Comparison of ENCODE assay signal across 17 cellular contexts in genomic region chr6:36860126-36860525, GRCh38. TPM values are rescaled to one million over a fixed set of nuclear protein-coding genes. Genes with fewer than 3 reads are reported as not detected.
DNase-seq lines count a peak whose midpoint lies in the region; ATAC-seq and TF ChIP-seq lines count a peak whose summit lies in the region.
"Had no signal": no experiment of that assay in that cellular context is flagged by ENCODE, and none has a peak within 500 bp of the region (broad histone marks: within the 10 kb centered on the region; RNA-seq: fewer than 3 reads in every experiment).

No MANE protein-coding gene starts in this region.

- no peak overlapping the region for H3K14ac ChIP-seq in IMR-90 (replicated peaks; ENCODE audit: low read depth, low read length)

- H2AK9ac ChIP-seq in IMR-90 (replicated peaks; ENCODE audit: low read depth, low read length, poor library complexity) = no peak overlapping the region

- H2BK20ac ChIP-seq in IMR-90 (ENCODE audit: low read depth, low read length) = no peak overlapping the region

- no peak overlapping the region for H2AK5ac ChIP-seq in IMR-90 (ENCODE audit: low read depth, low read length)

- DNase-seq in MCF 10A (ENCODE audit: unreplicated experiment) (no peak), breast epithelium (ENCODE audit: low spot score in 2 of 2) (no peak), GM23338 (ENCODE audit: low spot score) (no peak), IMR-90 (no peak), endodermal cell (peak; percentile 26), NCI-H1694 (lab: John Stamatoyannopoulos, UW) (no peak)
- DNase-seq: Calu3, DMS79 treated with DMSO at 0.1 percent for 48 hours, GF-D8, HCEC 1CT had no signal

- H3K4me1 Mint-ChIP-seq in MCF 10A (ENCODE audit: insufficient read depth, unreplicated experiment) (peaks cover 28% of the 10 kb centered on the region), GM23338 (peaks cover 45% of the 10 kb centered on the region), endodermal cell (peaks cover 37% of the 10 kb centered on the region)
- H3K4me1 Mint-ChIP-seq: B cell had no signal

- 0 out of 2 replicates have a peak, but pooled peaks cover 3% of the 10 kb centered on the region for H3F3A ChIP-seq in GM23338 (replicated peaks; ENCODE audit: low read depth)

- H3K9me3 Mint-ChIP-seq in MCF 10A (ENCODE audit: unreplicated experiment) = no peaks in the 10 kb centered on the region
- H3K9me3 Mint-ChIP-seq in GM23338 = peaks cover 14% of the 10 kb centered on the region; the same call in 2 of the 3 replicates
- no peaks in the 10 kb centered on the region for H3K9me3 Mint-ChIP-seq in endodermal cell
- H3K9me3 Mint-ChIP-seq: CD8-positive, alpha-beta T cell had no signal

- H4K20me1 ChIP-seq in GM23338 (replicated peaks; ENCODE audit: insufficient read depth) (peaks cover 16% of the 10 kb centered on the region; the same call in 1 of the 2 replicates), IMR-90 (ENCODE audit: insufficient read depth, low read length) (peaks cover 3% of the 10 kb centered on the region; the same call in 1 of the 2 replicates)

- dilution Hi-C loops in IMR-90 (cut with HindIII; ENCODE audit: low sequenced_read_pairs, unreplicated experiment) = no loop called here

- H4K5ac ChIP-seq in IMR-90 (ENCODE audit: low read depth, low read length) = no peak overlapping the region

- no peak overlapping the region for H3K4me3 ChIP-seq in breast epithelium
- no peak overlapping the region for H3K4me3 ChIP-seq in GM23338
- no peak overlapping the region for H3K4me3 ChIP-seq in IMR-90 (ENCODE audit: insufficient read depth, low read depth, low read length)
- no peak overlapping the region for H3K4me3 ChIP-seq in endodermal cell (ENCODE audit: low read length)
- H3K4me3 ChIP-seq: BLaER1 treated with 17β-estradiol and CSF1 and Interleukin-3, amounts not matched to agents 10 nM and 100 nM had no signal

- no peak overlapping the region for H2BK15ac ChIP-seq in IMR-90 (ENCODE audit: low read depth, low read length)

- no peak for TF ChIP-seq POLR2A in breast epithelium (IDR thresholded peaks at IDR 0.05)
- no peak for TF ChIP-seq POLR2A in IMR-90 (IDR thresholded peaks at IDR 0.05; ENCODE audit: low read depth, low read length)

- TF ChIP-seq RAD21 in IMR-90 (IDR thresholded peaks at IDR 0.05; ENCODE audit: low read length) = no peak

- H3K4ac ChIP-seq in IMR-90 (ENCODE audit: low read depth, low read length) = no peak overlapping the region

- no peaks in the 10 kb centered on the region for H3K36me3 ChIP-seq in breast epithelium
- H3K36me3 ChIP-seq in GM23338 (ENCODE audit: insufficient read depth) = peaks cover 16% of the 10 kb centered on the region
- H3K36me3 ChIP-seq in IMR-90 (ENCODE audit: control insufficient read depth, insufficient read depth, low read length) = peaks cover 12% of the 10 kb centered on the region
- H3K36me3 ChIP-seq in endodermal cell (ENCODE audit: control insufficient read depth, insufficient read depth, low read length) = peaks cover 49% of the 10 kb centered on the region

- no peak overlapping the region for H3K18ac ChIP-seq in IMR-90 (ENCODE audit: low read depth, low read length)

- H3K56ac ChIP-seq in IMR-90 (ENCODE audit: extremely low read depth, insufficient read depth, low read length) = no peak overlapping the region

- H3K27ac Mint-ChIP-seq in MCF 10A (ENCODE audit: low read depth, unreplicated experiment) (peak overlapping the region; percentile 8), GM23338 (no peak overlapping the region), endodermal cell (no peak overlapping the region)
- H3K27ac Mint-ChIP-seq: B cell; CD8-positive, alpha-beta T cell had no signal

- H3K4me1 ChIP-seq in breast epithelium (no peaks in the 10 kb centered on the region), GM23338 (ENCODE audit: insufficient read depth) (peaks cover 13% of the 10 kb centered on the region), IMR-90 (ENCODE audit: control insufficient read depth, insufficient read depth, low read length) (peaks cover 5% of the 10 kb centered on the region), endodermal cell (ENCODE audit: control insufficient read depth, insufficient read depth, low read length) (peaks cover 8% of the 10 kb centered on the region)

- no TSS peak for BruUV-seq in MCF 10A (replicated peaks; lab: Mats Ljungman, UMichigan)
- no TSS peak for BruUV-seq in IMR-90 (replicated peaks; lab: Mats Ljungman, UMichigan)

- no peak overlapping the region for H2BK120ac ChIP-seq in IMR-90 (ENCODE audit: low read depth, low read length)

- no peak overlapping the region for H3K4me2 ChIP-seq in GM23338
- no peak overlapping the region for H3K4me2 ChIP-seq in IMR-90 (ENCODE audit: low read depth, low read length)
- H3K4me2 ChIP-seq: BLaER1 treated with 17β-estradiol and CSF1 and Interleukin-3, amounts not matched to agents 10 nM and 100 nM had no signal

- H4K91ac ChIP-seq in IMR-90 (ENCODE audit: insufficient read depth, low read depth, low read length) = no peak overlapping the region

- no peaks in the 10 kb centered on the region for H3K27me3 Mint-ChIP-seq in MCF 10A (ENCODE audit: insufficient read depth, unreplicated experiment)
- peaks cover 12% of the 10 kb centered on the region for H3K27me3 Mint-ChIP-seq in GM23338 (ENCODE audit: insufficient read depth, low read depth, poor library complexity)
- peaks cover 12% of the 10 kb centered on the region for H3K27me3 Mint-ChIP-seq in endodermal cell (ENCODE audit: insufficient read depth)
- H3K27me3 Mint-ChIP-seq: B cell had no signal

- H3K79me1 ChIP-seq in IMR-90 (ENCODE audit: low read depth in 1 of 2, low read length in 2 of 2) = peaks cover 32 to 82% of the 10 kb centered on the region in 2 experiments

- H3K4me3 Mint-ChIP-seq in MCF 10A (ENCODE audit: unreplicated experiment) (no peak overlapping the region), GM23338 (no peak overlapping the region), endodermal cell (no peak overlapping the region)
- H3K4me3 Mint-ChIP-seq: B cell; CD8-positive, alpha-beta T cell had no signal

- TF ChIP-seq CTCF in MCF 10A (IDR thresholded peaks at IDR 0.05; ENCODE audit: unreplicated experiment) (no peak), breast epithelium (IDR thresholded peaks at IDR 0.05) (no peak), GM23338 (conservative IDR thresholded peaks at IDR 0.05; ENCODE audit: low read depth in 2 of 2) (no peak), IMR-90 (conservative IDR thresholded peaks at IDR 0.05; ENCODE audit: low read depth, low read length) (no peak), endodermal cell (conservative IDR thresholded peaks at IDR 0.05) (no peak)

- POLR2A ChIA-PET in MCF 10A (lab: Yijun Ruan, JAX) = interaction anchor here (1.2 kb wide), 1 partner anchor 13 kb away, joined by 4 read pairs; no protein-coding TSS in a partner anchor
- POLR2A ChIA-PET in IMR-90 (lab: Charles Lee; ENCODE audit: unreplicated experiment) = no interaction called here

- H2BK5ac ChIP-seq in IMR-90 (ENCODE audit: low read depth, low read length, poor library complexity, severe bottlenecking) = no peak overlapping the region

- H3K9ac ChIP-seq in IMR-90 (ENCODE audit: low read depth, low read length) = no peak overlapping the region
- no peak overlapping the region for H3K9ac ChIP-seq in endodermal cell (ENCODE audit: extremely low read depth, low read length, poor library complexity, severe bottlenecking)
- H3K9ac ChIP-seq: BLaER1 treated with 17β-estradiol and CSF1 and Interleukin-3, amounts not matched to agents 10 nM and 100 nM had no signal

- CTCF ChIA-PET in MCF 10A (lab: Yijun Ruan, JAX) = interaction anchor here (0.7 to 1.7 kb wide), 3 partner anchors 10 to 101 kb away, joined by 3 to 5 read pairs (median 4); partner anchors contain the start of gene PPIL1
- CTCF ChIA-PET in IMR-90 (lab: Yijun Ruan, JAX) = interaction anchor here (0.6 to 0.7 kb wide), 2 partner anchors 94 to 845 kb away, joined by 3 to 4 read pairs; no protein-coding TSS in a partner anchor

- no peak overlapping the region for H4K8ac ChIP-seq in IMR-90 (ENCODE audit: low read depth in 2 of 2, low read length in 2 of 2)

- ATAC-seq in GM23338 = no peak
- no peak for ATAC-seq in IMR-90 (ENCODE audit: low read depth)
- ATAC-seq in HG03139 (IDR thresholded peaks at IDR 0.05; ENCODE audit: unreplicated experiment) = no peak
- no peak for ATAC-seq in GM18502 (IDR thresholded peaks at IDR 0.05; ENCODE audit: poor library complexity, unreplicated experiment)
- ATAC-seq: CD8-positive, alpha-beta T cell had no signal

- H3K9me3 ChIP-seq in breast epithelium (no peaks in the 10 kb centered on the region), IMR-90 (ENCODE audit: control insufficient read depth, insufficient read depth, low read length) (no peaks in the 10 kb centered on the region), endodermal cell (ENCODE audit: control insufficient read depth, low read length) (no peaks in the 10 kb centered on the region)
- H3K9me3 ChIP-seq: BLaER1 treated with 17β-estradiol and CSF1 and Interleukin-3, amounts not matched to agents 10 nM and 100 nM had no signal

- in situ Hi-C loops in IMR-90 (cut with MboI; ENCODE audit: low sequenced_read_pairs) = no loop called here

- no peak overlapping the region for H2AFZ ChIP-seq in GM23338
- H2AFZ ChIP-seq in IMR-90 (replicated peaks; ENCODE audit: low read length, poor library complexity) = no peak overlapping the region

- H3K36me3 Mint-ChIP-seq in MCF 10A (ENCODE audit: insufficient read depth, unreplicated experiment) (peaks cover 53% of the 10 kb centered on the region), GM23338 (ENCODE audit: low read depth) (peaks cover 75% of the 10 kb centered on the region), endodermal cell (ENCODE audit: low read depth) (peaks cover 63% of the 10 kb centered on the region)

- peaks cover 80% of the 10 kb centered on the region for H3K79me2 ChIP-seq in GM23338 (replicated peaks; ENCODE audit: insufficient read depth)

- no peak overlapping the region for H3K23ac ChIP-seq in IMR-90 (ENCODE audit: low read depth, low read length)

- H3K9me2 ChIP-seq in GM23338 (ENCODE audit: insufficient read depth) = no peaks in the 10 kb centered on the region

- intact Hi-C loops in MCF 10A (cut with micrococcal nuclease) (no loop called here), breast epithelium (cut with DNase I; ENCODE audit: low total_unique reads) (no loop called here), IMR-90 (cut with micrococcal nuclease) (no loop called here)

- 93% methylated on average over 5 of the region's 7 CpGs; no CpG with 5 or more reads in 1 of the 2 experiments for WGBS in IMR-90 (ENCODE audit: extremely low coverage in 2 of 2, insufficient read length in 1 of 2), 2 experiments
- 90 to 95% methylated on average over 5 to 7 of the region's 7 CpGs for WGBS in endodermal cell (ENCODE audit: insufficient coverage in 1 of 2, insufficient read length in 1 of 2), 2 experiments

- H3K27me3 ChIP-seq in breast epithelium (no peaks in the 10 kb centered on the region), GM23338 (ENCODE audit: insufficient read depth) (no peaks in the 10 kb centered on the region), IMR-90 (ENCODE audit: control insufficient read depth, insufficient read depth, low read length) (no peaks in the 10 kb centered on the region), endodermal cell (ENCODE audit: control insufficient read depth, insufficient read depth, low read length, poor library complexity, severe bottlenecking) (no peaks in the 10 kb centered on the region)
- H3K27me3 ChIP-seq: BLaER1 treated with 17β-estradiol and CSF1 and Interleukin-3, amounts not matched to agents 10 nM and 100 nM had no signal

- H3K27ac ChIP-seq in breast epithelium = no peak overlapping the region
- peak overlapping the region; percentile 93; the same call in 1 of the 2 replicates for H3K27ac ChIP-seq in GM23338 (ENCODE audit: low read depth)
- H3K27ac ChIP-seq in IMR-90 (ENCODE audit: insufficient read depth, low read length) = no peak overlapping the region
- H3K27ac ChIP-seq in endodermal cell (ENCODE audit: low read depth, low read length) = no peak overlapping the region
- H3K27ac ChIP-seq: BLaER1 treated with 17β-estradiol and CSF1 and Interleukin-3, amounts not matched to agents 10 nM and 100 nM had no signal

- H3K9me1 ChIP-seq in IMR-90 (ENCODE audit: insufficient read depth, low read length) = peaks cover 32% of the 10 kb centered on the region

RNA-seq across cellular contexts. Expression of gene PPIL1, which starts 14.5 kb away (rescaled TPM):
- total RNA-seq in MCF 10A (2022) (53.6 and 54.9 TPM in 2 replicates), breast epithelium (10 to 100 TPM in 2 of 3 donors, 1 to 10 TPM in 1; 4.5 to 24.7 (median 19.7) TPM), IMR-90 (2012; rRNA removed) (50.5 and 58.4 TPM in 2 replicates), endodermal cell (10 to 100 TPM; 36.7 to 53.3 TPM)
- 79.4 and 82.9 TPM in 2 replicates for total RNA-seq in GM23338 (2014; rRNA removed; shearing (Covaris generic))
- polyA plus RNA-seq in GM23338 (2016; fragmentation: Nextera tagmentation; extraction: Ambion mirVana) (53.1 and 57.3 TPM in 2 replicates), IMR-90 (2012; rRNA removed) (25.9 and 28.4 TPM in 2 replicates)
- polyA plus RNA-seq in IMR-90 (2012; cell fraction: cytosol; rRNA removed) = 14.4 and 17.5 TPM in 2 replicates
- 2.7 and 7.9 TPM in 2 replicates for polyA plus RNA-seq in IMR-90 (2012; cell fraction: nucleus; rRNA removed; ENCODE audit: low replicate concordance)
- 68.5 TPM for polyA plus RNA-seq in endodermal cell (2013, experiment 1 of 2)
- polyA plus RNA-seq in endodermal cell (2013, experiment 2 of 2) = 66.8 TPM

RNA-seq across cellular contexts. Expression of gene CPNE5, which starts 20.9 kb away (rescaled TPM):
- not detected in 2 replicates for total RNA-seq in MCF 10A (2022)
- 1 to 10 TPM in 2 of 3 donors, under 1 TPM in 1; 0.96 to 5.2 (median 3.7) TPM for total RNA-seq in breast epithelium
- 0.12 and 0.14 TPM in 2 replicates for total RNA-seq in GM23338 (2014; rRNA removed; shearing (Covaris generic))
- polyA plus RNA-seq in GM23338 (2016; fragmentation: Nextera tagmentation; extraction: Ambion mirVana) = 0.37 and 0.42 TPM in 2 replicates
- total RNA-seq in IMR-90 (2012; rRNA removed) = not detected in 2 replicates
- 0.07 and 0.10 TPM in 2 replicates for polyA plus RNA-seq in IMR-90 (2012; rRNA removed)
- 0.03 and 0.05 TPM in 2 replicates for polyA plus RNA-seq in IMR-90 (2012; cell fraction: cytosol; rRNA removed)
- polyA plus RNA-seq in IMR-90 (2012; cell fraction: nucleus; rRNA removed; ENCODE audit: low replicate concordance) = 0.10 and 0.36 TPM in 2 replicates
- total RNA-seq in endodermal cell = under 1 TPM; 0.26 to 0.42 TPM
- polyA plus RNA-seq in endodermal cell (2013, experiment 1 of 2) = 1.4 TPM
- polyA plus RNA-seq in endodermal cell (2013, experiment 2 of 2) = 1.6 TPM
- total RNA-seq: A172, Calu3, H4 had no signal

RNA-seq across cellular contexts. Expression of gene C6orf89, which starts 25.6 kb away (rescaled TPM):
- 36.9 and 43.1 TPM in 2 replicates for total RNA-seq in MCF 10A (2022)
- total RNA-seq in breast epithelium = 10 to 100 TPM; 32.8 to 58.7 (median 45.4) TPM
- 7.9 and 8.7 TPM in 2 replicates for total RNA-seq in GM23338 (2014; rRNA removed; shearing (Covaris generic))
- polyA plus RNA-seq in GM23338 (2016; fragmentation: Nextera tagmentation; extraction: Ambion mirVana) = 3.6 and 3.7 TPM in 2 replicates
- 39.2 and 52.3 TPM in 2 replicates for total RNA-seq in IMR-90 (2012; rRNA removed)
- polyA plus RNA-seq in IMR-90 (2012; rRNA removed) = 26.8 and 30.8 TPM in 2 replicates
- polyA plus RNA-seq in IMR-90 (2012; cell fraction: cytosol; rRNA removed) = 11.4 and 11.6 TPM in 2 replicates
- 11.0 and 26.3 TPM in 2 replicates for polyA plus RNA-seq in IMR-90 (2012; cell fraction: nucleus; rRNA removed; ENCODE audit: low replicate concordance)
- total RNA-seq in endodermal cell = 10 to 100 TPM; 13.9 to 16.8 TPM
- 22.7 TPM for polyA plus RNA-seq in endodermal cell (2013, experiment 1 of 2)
- 19.5 TPM for polyA plus RNA-seq in endodermal cell (2013, experiment 2 of 2)
